ENCODE assay signal across 16 cellular contexts in the genomic region with DNA sequence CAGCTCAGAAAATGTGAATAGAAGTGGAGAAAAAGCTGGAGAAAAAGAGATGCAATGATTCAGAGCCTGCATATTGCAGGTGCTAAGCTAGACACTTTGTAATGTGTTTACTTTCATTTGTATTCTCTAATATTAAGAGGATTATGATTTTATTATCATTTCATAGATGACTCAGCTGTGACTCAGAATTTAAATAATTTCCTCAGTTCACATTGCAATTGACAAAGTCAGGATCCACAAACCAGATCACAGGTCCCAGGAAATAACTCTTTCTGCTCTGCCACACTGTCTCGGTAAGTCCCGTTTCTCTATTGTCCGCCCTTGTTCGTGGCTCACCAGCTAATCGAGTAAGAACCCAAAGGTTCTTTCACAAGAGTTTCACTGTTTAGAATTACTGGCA.
DNase-seq lines count a peak whose midpoint lies in the region; ATAC-seq and TF ChIP-seq lines count a peak whose summit lies in the region.
"Had no signal": no experiment of that assay in that cellular context is flagged by ENCODE, and none has a peak within 500 bp of the region (broad histone marks: within the 10 kb centered on the region; RNA-seq: fewer than 3 reads in every experiment).

No MANE protein-coding gene starts in this region.

- no peaks in the 10 kb centered on the region for H3K27me3 ChIP-seq in breast epithelium
- H3K27me3 ChIP-seq in aorta (ENCODE audit: control insufficient read depth in 1 of 2, insufficient read depth in 2 of 2, low read length in 1 of 2), result peaks cover 0 to 3% of the 10 kb centered on the region in 2 donors
- H3K27me3 ChIP-seq: SJCRH30 had no signal

- peak; percentile 63 for DNase-seq in MCF 10A (ENCODE audit: unreplicated experiment)
- DNase-seq in breast epithelium (ENCODE audit: low spot score in 2 of 2), result no peak
- DNase-seq in astrocyte of the hippocampus (ENCODE audit: low read depth, low spot score), result peak; percentile 9
- DNase-seq in fibroblast of gingiva (ENCODE audit: low read depth), result peak; percentile 5
- no peak for DNase-seq in stimulated activated CD4-positive, alpha-beta T cell treated with anti-CD3 and anti-CD28 coated beads, Interleukin-4, amount 100 ng/mL, for 4 hours
- DNase-seq in NCI-H1417 treated with DMSO at 0.1 percent for 48 hours (lab: John Stamatoyannopoulos, UW), result no peak
- DNase-seq in aorta, result no peak
- DNase-seq in OCI-M1 (lab: John Stamatoyannopoulos, UW), result no peak
- DNase-seq: 8988T, NCI-H1048, NCI-H2107, NCI-H446 treated with DMSO at 0.1 percent for 48 hours, NCI-H82, SJCRH30 had no signal

- H3K9me3 ChIP-seq in breast epithelium (peaks cover 4 to 6% of the 10 kb centered on the region in 2 donors), aorta (ENCODE audit: control insufficient read depth, low read length) (peaks cover 6% of the 10 kb centered on the region)
- H3K9me3 ChIP-seq: SJCRH30 had no signal

- H3K4me1 ChIP-seq in breast epithelium, result no peaks in the 10 kb centered on the region
- H3K4me1 ChIP-seq in aorta (ENCODE audit: control insufficient read depth in 1 of 2, insufficient read depth in 2 of 2, low read length in 2 of 2), result no peaks in the 10 kb centered on the region
- H3K4me1 ChIP-seq: SJCRH30 had no signal

- H3K36me3 ChIP-seq in breast epithelium (no peaks in the 10 kb centered on the region), aorta (ENCODE audit: control insufficient read depth in 1 of 2, insufficient read depth in 2 of 2, low read length in 1 of 2) (no peaks in the 10 kb centered on the region)
- H3K36me3 ChIP-seq: SJCRH30 had no signal

- H3K27ac ChIP-seq in breast epithelium, result no peak overlapping the region
- H3K27ac ChIP-seq in aorta (ENCODE audit: low read depth in 1 of 2, low read length in 2 of 2), result no peak overlapping the region
- H3K27ac ChIP-seq: C4-2B, SJCRH30 had no signal

- no peak for TF ChIP-seq POLR2A in breast epithelium (IDR thresholded peaks at IDR 0.05)

- peak overlapping the region; percentile 55 for H3K27ac Mint-ChIP-seq in MCF 10A (ENCODE audit: low read depth, unreplicated experiment)

- no peak for ATAC-seq in aorta (ENCODE audit: low FRiP score)
- ATAC-seq: HCT116 had no signal

- TF ChIP-seq CTCF in MCF 10A (IDR thresholded peaks at IDR 0.05; ENCODE audit: unreplicated experiment), result no peak
- TF ChIP-seq CTCF in breast epithelium (IDR thresholded peaks at IDR 0.05), result no peak

- H3K9me3 Mint-ChIP-seq in MCF 10A (ENCODE audit: unreplicated experiment), result peaks cover under 1% of the 10 kb centered on the region

- BruUV-seq in MCF 10A (replicated peaks; lab: Mats Ljungman, UMichigan), result no TSS peak

- CTCF ChIA-PET in MCF 10A (lab: Yijun Ruan, JAX), result interaction anchor here (0.6 to 0.9 kb wide), 2 partner anchors 15 to 1318 kb away, joined by 4 to 5 read pairs; no protein-coding TSS in a partner anchor

- WGBS in aorta, 2 donors, result 89% methylated on average over 5 of the region's 5 CpGs

- H3K4me3 ChIP-seq in breast epithelium (no peak overlapping the region), aorta (ENCODE audit: low read length in 2 of 2) (no peak overlapping the region)
- H3K4me3 ChIP-seq: SJCRH30 had no signal

- H3K4me3 Mint-ChIP-seq in MCF 10A (ENCODE audit: unreplicated experiment), result peak overlapping the region; percentile 52

- POLR2A ChIA-PET in MCF 10A (lab: Yijun Ruan, JAX), result interaction anchor here (0.7 to 1.8 kb wide), 4 partner anchors 13 to 285 kb away, joined by 3 to 5 read pairs (median 3); no protein-coding TSS in a partner anchor

- H3K4me1 Mint-ChIP-seq in MCF 10A (ENCODE audit: insufficient read depth, unreplicated experiment), result peaks cover 22% of the 10 kb centered on the region

- H3K27me3 Mint-ChIP-seq in MCF 10A (ENCODE audit: insufficient read depth, unreplicated experiment), result no peaks in the 10 kb centered on the region

- no peaks in the 10 kb centered on the region for H3K36me3 Mint-ChIP-seq in MCF 10A (ENCODE audit: insufficient read depth, unreplicated experiment)

- intact Hi-C loops in MCF 10A (cut with micrococcal nuclease), result no loop called here
- intact Hi-C loops in breast epithelium (cut with DNase I; ENCODE audit: low total_unique reads), result loop anchor here (10.0 kb wide), 1 partner anchor 571 kb away; no protein-coding TSS in a partner anchor
- intact Hi-C loops in aorta (cut with DNase I), result no loop called here

Comparison
In these comparisons a context has a peak if more than half of its experiments do, and no peak if none do; other contexts are left out.
1. DNase-seq: peak in MCF 10A (single experiment), astrocyte of the hippocampus (single experiment) and fibroblast of gingiva (single experiment); none in breast epithelium (0 of 2), stimulated activated CD4-positive, alpha-beta T cell treated with anti-CD3 and anti-CD28 coated beads, Interleukin-4, amount 100 ng/mL, for 4 hours (0 of 2), NCI-H1417 treated with DMSO at 0.1 percent for 48 hours (single experiment), aorta (0 of 2) and OCI-M1 (single experiment).